1 cellular context compared by ENCODE assay signal in the genomic region with DNA sequence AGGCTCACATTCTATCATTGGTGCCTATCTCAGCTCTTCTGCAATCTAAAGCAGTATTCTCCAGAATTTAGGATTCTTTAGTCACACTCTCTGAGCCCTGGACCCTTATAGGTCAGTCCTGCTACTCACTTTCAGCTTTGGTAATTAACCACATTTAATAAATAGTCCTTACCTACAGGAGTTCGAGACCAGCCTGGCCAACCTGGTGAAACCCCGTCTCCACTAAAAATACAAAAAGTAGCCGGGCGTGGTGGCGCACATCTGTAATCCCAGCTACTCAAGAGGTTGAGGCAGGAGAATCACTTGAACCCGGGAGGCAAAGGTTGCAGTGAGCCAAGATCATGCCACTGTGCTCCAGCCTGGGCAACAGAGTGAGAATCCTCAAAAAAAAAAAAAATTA. TPM values are rescaled to one million over a fixed set of nuclear protein-coding genes. Genes with fewer than 3 reads are reported as not detected.
"Had no signal": no experiment of that assay in that cellular context is flagged by ENCODE, and none has a peak within 500 bp of the region (broad histone marks: within the 10 kb centered on the region; RNA-seq: fewer than 3 reads in every experiment).

No MANE protein-coding gene starts in this region.

RNA-seq across cellular contexts. Expression of a gene that starts 34.0 kb away (rescaled TPM):
- total RNA-seq: PC-3 had no signal
